Comparison of ENCODE assay signal across 18 cellular contexts in the genomic region with DNA sequence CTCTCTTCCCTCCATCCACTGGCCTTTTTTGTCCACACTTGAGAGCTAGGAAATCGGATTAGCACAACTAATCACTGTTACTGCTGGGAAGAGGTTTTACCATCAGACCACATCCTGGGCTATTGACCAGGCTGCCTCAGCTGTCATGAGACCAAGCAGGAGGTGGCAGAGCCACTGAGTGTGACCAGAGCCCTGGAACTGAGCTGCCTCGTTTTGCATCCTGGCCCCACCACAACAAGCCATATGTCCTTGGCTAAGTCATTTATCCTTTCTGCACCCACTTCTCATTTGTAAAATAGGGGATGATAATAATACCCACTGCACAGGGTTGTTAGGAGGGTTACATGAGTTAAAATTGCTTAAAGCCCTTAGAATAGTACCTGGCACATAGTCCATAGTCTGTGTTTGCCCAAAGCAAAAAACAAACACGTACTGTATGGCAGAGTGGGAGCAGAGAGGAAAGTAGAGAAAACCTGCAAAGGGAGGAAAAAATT. TPM values are rescaled to one million over a fixed set of nuclear protein-coding genes. Genes with fewer than 3 reads are reported as not detected.
DNase-seq lines count a peak whose midpoint lies in the region; ATAC-seq and TF ChIP-seq lines count a peak whose summit lies in the region.
"Had no signal": no experiment of that assay in that cellular context is flagged by ENCODE, and none has a peak within 500 bp of the region (broad histone marks: within the 10 kb centered on the region; RNA-seq: fewer than 3 reads in every experiment).

No MANE protein-coding gene starts in this region.

- H3K4me1 Mint-ChIP-seq in activated T-helper 1 cell treated with anti-CD3 and anti-CD28 coated beads, Interleukin-12 subunit alpha, Interleukin-12 subunit beta, Interleukin-2, Interleukin-4 antibody, amounts not matched to agents 30 ng/mL and 10 ng/mL and 1 ng/mL, durations not matched to agents 14 hours and 24 hours and 36 hours (ENCODE audit: low read depth), result peaks cover 7% of the 10 kb centered on the region

- 27% methylated on average over 3 of the region's 3 CpGs for WGBS in right lobe of liver (ENCODE audit: insufficient coverage, low coverage, low lambda C conversion rate, missing lambda C conversion rate)

- BruUV-seq in PC-3 (replicated peaks; lab: Mats Ljungman, UMichigan), result no TSS peak

- H3K4me2 ChIP-seq in PC-3 (ENCODE audit: low read length), result no peak overlapping the region
- H3K4me2 ChIP-seq: A549 had no signal

- TF ChIP-seq POLR2A in right lobe of liver (IDR thresholded peaks at IDR 0.05), result no peak

- CTCF ChIA-PET in PC-3 (lab: Charles Lee), result no interaction called here

- H3K27ac Mint-ChIP-seq in activated T-helper 1 cell treated with anti-CD3 and anti-CD28 coated beads, Interleukin-12 subunit alpha, Interleukin-12 subunit beta, Interleukin-2, Interleukin-4 antibody, amounts not matched to agents 30 ng/mL and 10 ng/mL and 1 ng/mL, durations not matched to agents 14 hours and 24 hours and 36 hours, result no peak overlapping the region

- H3K36me3 ChIP-seq in PC-3 (ENCODE audit: low read depth, low read length) (no peaks in the 10 kb centered on the region), right lobe of liver (no peaks in the 10 kb centered on the region)
- H3K36me3 ChIP-seq: SJSA1 had no signal

- H2AFZ ChIP-seq in PC-3 (ENCODE audit: low read length), result no peak overlapping the region

- H3K79me2 ChIP-seq in PC-3 (ENCODE audit: low read length), result no peaks in the 10 kb centered on the region

- H3K27ac ChIP-seq in PC-3 (ENCODE audit: low read length) (no peak overlapping the region), right lobe of liver (no peak overlapping the region)
- H3K27ac ChIP-seq: SJSA1 had no signal

- H3K9ac ChIP-seq in PC-3 (ENCODE audit: low read length), result no peak overlapping the region

- no peaks in the 10 kb centered on the region for H3K9me3 ChIP-seq in PC-3 (ENCODE audit: low read length)
- H3K9me3 ChIP-seq in right lobe of liver, result no peaks in the 10 kb centered on the region
- H3K9me3 ChIP-seq: A549, SJSA1 had no signal

- intact Hi-C loops in PC-3 (cut with micrococcal nuclease), result no loop called here
- intact Hi-C loops in right lobe of liver (cut with DNase I), result no loop called here
- intact Hi-C loops in activated T-helper 1 cell treated with anti-CD3 and anti-CD28 coated beads, Interleukin-12 subunit alpha, Interleukin-12 subunit beta, Interleukin-2, Interleukin-4 antibody, amounts not matched to agents 30 ng/mL and 10 ng/mL and 1 ng/mL, durations not matched to agents 14 hours and 24 hours and 36 hours (cut with micrococcal nuclease), result no loop called here

- no peaks in the 10 kb centered on the region for H3K9me2 ChIP-seq in PC-3 (replicated peaks; ENCODE audit: low read length)

- H3K4me1 ChIP-seq in PC-3 (ENCODE audit: insufficient read depth, low read length), result peaks cover 3% of the 10 kb centered on the region; the same call in 1 of the 2 replicates
- H3K4me1 ChIP-seq in right lobe of liver, result peaks cover 0 to 7% (median 0%) of the 10 kb centered on the region in 4 donors

- no peaks in the 10 kb centered on the region for H4K20me1 ChIP-seq in PC-3 (ENCODE audit: low read length)

- H3K4me3 ChIP-seq in PC-3 (ENCODE audit: low read length) (no peak overlapping the region), right lobe of liver (no peak overlapping the region)
- H3K4me3 ChIP-seq: A549, SJSA1 had no signal

- H3K27me3 ChIP-seq in PC-3 (ENCODE audit: low read length) (no peaks in the 10 kb centered on the region), right lobe of liver (no peaks in the 10 kb centered on the region)
- H3K27me3 ChIP-seq: SJSA1 had no signal

- H3K9me3 Mint-ChIP-seq in activated T-helper 1 cell treated with anti-CD3 and anti-CD28 coated beads, Interleukin-12 subunit alpha, Interleukin-12 subunit beta, Interleukin-2, Interleukin-4 antibody, amounts not matched to agents 30 ng/mL and 10 ng/mL and 1 ng/mL, durations not matched to agents 14 hours and 24 hours and 36 hours, result no peaks in the 10 kb centered on the region
- H3K9me3 Mint-ChIP-seq: CD14-positive monocyte had no signal

- H3K36me3 Mint-ChIP-seq in activated T-helper 1 cell treated with anti-CD3 and anti-CD28 coated beads, Interleukin-12 subunit alpha, Interleukin-12 subunit beta, Interleukin-2, Interleukin-4 antibody, amounts not matched to agents 30 ng/mL and 10 ng/mL and 1 ng/mL, durations not matched to agents 14 hours and 24 hours and 36 hours (ENCODE audit: low read depth), result no peaks in the 10 kb centered on the region
- H3K36me3 Mint-ChIP-seq: CD14-positive monocyte had no signal

- H3K27me3 Mint-ChIP-seq in activated T-helper 1 cell treated with anti-CD3 and anti-CD28 coated beads, Interleukin-12 subunit alpha, Interleukin-12 subunit beta, Interleukin-2, Interleukin-4 antibody, amounts not matched to agents 30 ng/mL and 10 ng/mL and 1 ng/mL, durations not matched to agents 14 hours and 24 hours and 36 hours (ENCODE audit: insufficient read depth), result peaks cover 23% of the 10 kb centered on the region

- H3K4me3 Mint-ChIP-seq in activated T-helper 1 cell treated with anti-CD3 and anti-CD28 coated beads, Interleukin-12 subunit alpha, Interleukin-12 subunit beta, Interleukin-2, Interleukin-4 antibody, amounts not matched to agents 30 ng/mL and 10 ng/mL and 1 ng/mL, durations not matched to agents 14 hours and 24 hours and 36 hours, result no peak overlapping the region
- H3K4me3 Mint-ChIP-seq: CD14-positive monocyte had no signal

- DNase-seq in PC-3, result no peak
- no peak for DNase-seq in right lobe of liver
- peak; percentile 13 for DNase-seq in renal cortical epithelial cell (ENCODE audit: low read depth)
- no peak for DNase-seq in activated T-helper 1 cell treated with anti-CD3 and anti-CD28 coated beads, Interleukin-12 subunit alpha, Interleukin-12 subunit beta, Interleukin-2, Interleukin-4 antibody, amounts not matched to agents 30 ng/mL and 10 ng/mL and 1 ng/mL, durations not matched to agents 14 hours and 24 hours and 36 hours (ENCODE audit: low spot score)
- DNase-seq in NCI-H128 (lab: John Stamatoyannopoulos, UW; ENCODE audit: unreplicated experiment), result no peak
- no peak for DNase-seq in DMS 273 (lab: John Stamatoyannopoulos, UW; ENCODE audit: unreplicated experiment)
- DNase-seq: DMS79, H7, Kasumi-1, NCI-H1417, NCI-H1930, NCI-H2171 treated with DMSO at 0.1 percent for 48 hours had no signal

- no peaks in the 10 kb centered on the region for H3F3A ChIP-seq in PC-3 (ENCODE audit: low read length, unreplicated experiment)

- peak; percentile 50 for ATAC-seq in GM18907 (IDR thresholded peaks at IDR 0.05; ENCODE audit: unreplicated experiment)
- ATAC-seq in PC-3, result 0 out of 2 replicates have a peak, but pooled peaks have one; percentile 29
- peak; percentile 72 to 87 (median 78) for ATAC-seq in right lobe of liver
- ATAC-seq in HG02610 (IDR thresholded peaks at IDR 0.05; ENCODE audit: unreplicated experiment), result no peak
- ATAC-seq: A549 had no signal

- TF ChIP-seq CTCF in PC-3 (conservative IDR thresholded peaks at IDR 0.05; ENCODE audit: low read depth, low read length), result no peak
- TF ChIP-seq CTCF in right lobe of liver (IDR thresholded peaks at IDR 0.05), result no peak

- POLR2A ChIA-PET in PC-3 (lab: Charles Lee; ENCODE audit: unreplicated experiment), result no interaction called here

RNA-seq across cellular contexts. Expression of gene TMEM158, which starts 34.1 kb away (rescaled TPM):
- total RNA-seq in PC-3 (2014; rRNA removed) (80.6 and 82.9 TPM in 2 replicates), right lobe of liver (1 to 10 TPM in 1 of 6 experiments, under 1 TPM in 3, not detected in 2; 0.21 to 1.0 (median 0.57) TPM), renal cortical epithelial cell (0.35 and 6.9 TPM in 2 replicates)
- total RNA-seq in activated T-helper 1 cell treated with anti-CD3 and anti-CD28 coated beads, Interleukin-12 subunit alpha, Interleukin-12 subunit beta, Interleukin-2, Interleukin-4 antibody, amounts not matched to agents 30 ng/mL and 10 ng/mL and 1 ng/mL, durations not matched to agents 14 hours and 24 hours and 36 hours, result 0.26 and 0.61 TPM in 2 replicates
- total RNA-seq: G401 had no signal

RNA-seq across cellular contexts. Expression of gene CDCP1, which starts 45.8 kb away (rescaled TPM):
- total RNA-seq in PC-3 (2014; rRNA removed) (120 and 124 TPM in 2 replicates), right lobe of liver (1 to 10 TPM in 1 of 6 experiments, under 1 TPM in 5; 0.31 to 2.7 (median 0.83) TPM), renal cortical epithelial cell (55.7 and 58.9 TPM in 2 replicates)
- 0.98 and 1.2 TPM in 2 replicates for total RNA-seq in activated T-helper 1 cell treated with anti-CD3 and anti-CD28 coated beads, Interleukin-12 subunit alpha, Interleukin-12 subunit beta, Interleukin-2, Interleukin-4 antibody, amounts not matched to agents 30 ng/mL and 10 ng/mL and 1 ng/mL, durations not matched to agents 14 hours and 24 hours and 36 hours
- total RNA-seq: G401 had no signal

Comparison
In these comparisons a context has a peak if more than half of its experiments do, and no peak if none do; other contexts are left out.
1. RNA of gene TMEM158, which starts 34.1 kb away (total RNA-seq): 80.6 to 82.9 TPM in PC-3; 0.35 to 6.9 TPM in renal cortical epithelial cell, 0.21 to 1.0 TPM in right lobe of liver and 0.26 to 0.61 TPM in activated T-helper 1 cell treated with anti-CD3 and anti-CD28 coated beads, Interleukin-12 subunit alpha, Interleukin-12 subunit beta, Interleukin-2, Interleukin-4 antibody, amounts not matched to agents 30 ng/mL and 10 ng/mL and 1 ng/mL, durations not matched to agents 14 hours and 24 hours and 36 hours; every median in the first group is over 10 times any median in the second.
2. RNA of gene CDCP1, which starts 45.8 kb away (total RNA-seq): 120 to 124 TPM in PC-3 and 55.7 to 58.9 TPM in renal cortical epithelial cell; 0.98 to 1.2 TPM in activated T-helper 1 cell treated with anti-CD3 and anti-CD28 coated beads, Interleukin-12 subunit alpha, Interleukin-12 subunit beta, Interleukin-2, Interleukin-4 antibody, amounts not matched to agents 30 ng/mL and 10 ng/mL and 1 ng/mL, durations not matched to agents 14 hours and 24 hours and 36 hours and 0.31 to 2.7 TPM in right lobe of liver; every median in the first group is over 10 times any median in the second.